9 cellular contexts compared by ENCODE assay signal in the genomic region with DNA sequence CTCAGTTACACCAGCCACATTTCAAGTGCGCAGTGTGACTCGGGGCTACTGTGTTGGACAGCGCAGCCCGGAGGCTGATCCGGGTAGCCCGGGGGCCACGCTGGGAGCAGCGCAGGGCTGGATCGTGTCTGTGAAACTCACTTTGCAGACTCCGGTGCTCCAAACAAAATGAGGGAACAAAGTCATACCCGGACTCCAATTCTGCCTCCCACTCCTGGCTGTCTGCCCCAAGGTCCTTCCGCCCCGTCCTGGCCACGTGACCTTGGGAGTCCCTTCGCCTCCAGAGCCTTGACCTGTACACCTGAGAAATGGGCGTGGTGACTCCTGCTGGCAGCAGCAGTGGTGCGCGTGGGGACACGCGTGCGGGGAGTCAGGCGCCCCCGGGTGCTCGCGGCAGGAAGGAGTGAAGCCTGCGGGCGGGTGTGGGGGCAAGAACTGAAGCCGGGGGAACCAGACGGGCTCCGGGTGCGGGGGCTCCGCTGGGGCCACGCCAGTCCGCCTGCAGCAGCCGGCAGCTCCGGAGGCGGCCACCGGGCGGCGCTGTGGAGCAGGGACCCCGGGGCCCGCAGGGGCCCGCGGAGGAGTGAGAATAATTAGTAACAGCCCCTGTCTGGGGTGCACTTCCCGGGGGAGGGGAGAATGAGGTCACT. TPM values are rescaled to one million over a fixed set of nuclear protein-coding genes. Genes with fewer than 3 reads are reported as not detected.
DNase-seq lines count a peak whose midpoint lies in the region; ATAC-seq, FAIRE-seq and TF ChIP-seq lines count a peak whose summit lies in the region.
"Had no signal": no experiment of that assay in that cellular context is flagged by ENCODE, and none has a peak within 500 bp of the region (broad histone marks: within the 10 kb centered on the region; RNA-seq: fewer than 3 reads in every experiment).

No MANE protein-coding gene starts in this region.

- no peaks in the 10 kb centered on the region for H3K9me3 ChIP-seq in tibial nerve

- H3K27ac ChIP-seq in VCaP (no peak overlapping the region; the same call in 1 of the 2 replicates), coronary artery (no peak overlapping the region), tibial nerve (no peak overlapping the region)

- 16 to 20% methylated on average over 39 to 42 of the region's 45 CpGs for WGBS in tibial nerve, 2 donors

- H3K4me3 ChIP-seq in coronary artery (peak overlapping the region; percentile 58), tibial nerve (peak overlapping the region in 2 of 4 donors; percentile 21 to 40)

- TF ChIP-seq POLR2A in GM12892 (IDR thresholded peaks at IDR 0.05; ENCODE audit: low read depth, low read length) (no peak), tibial nerve (IDR thresholded peaks at IDR 0.05) (no peak)

- peaks cover 0 to 13% (median 5%) of the 10 kb centered on the region in 4 donors for H3K4me1 ChIP-seq in tibial nerve

- ATAC-seq in GM21723 (IDR thresholded peaks at IDR 0.05; ENCODE audit: unreplicated experiment), result no peak

- DNase-seq in GM12892 (ENCODE audit: insufficient read length) (peak; percentile 78), coronary artery (ENCODE audit: low spot score) (no peak), mesenteric fat pad (ENCODE audit: low spot score) (peak; percentile 88), tibial nerve (ENCODE audit: low spot score in 2 of 2) (no peak), NAMALWA (ENCODE audit: low spot score) (no peak), A172 (ENCODE audit: low spot score) (no peak)

- TF ChIP-seq EP300 in tibial nerve (IDR thresholded peaks at IDR 0.05), result no peak

- H3K27me3 ChIP-seq in tibial nerve, result no peaks in the 10 kb centered on the region

- H3K36me3 ChIP-seq in tibial nerve, result no peaks in the 10 kb centered on the region

- peak; percentile 53 for FAIRE-seq in GM12892 (lab: Jason Lieb, UNC)

- peak; percentile 76 for TF ChIP-seq CTCF in VCaP (conservative IDR thresholded peaks at IDR 0.05)
- TF ChIP-seq CTCF in coronary artery (IDR thresholded peaks at IDR 0.05), result peak; percentile 48
- TF ChIP-seq CTCF in tibial nerve (IDR thresholded peaks at IDR 0.05), result peak; percentile 73 to 91 (median 79)

RNA-seq across cellular contexts. Expression of a gene that starts 42.4 kb away (rescaled TPM):
- polyA plus RNA-seq in GM12892 (2012; ENCODE audit: missing spikeins), result not detected
- total RNA-seq in mesenteric fat pad, result not detected
- 1 to 10 TPM in 3 of 4 donors, under 1 TPM in 1; 0.63 to 1.6 (median 1.1) TPM for total RNA-seq in tibial nerve
- total RNA-seq in A172 (2014; rRNA removed; shearing (Covaris generic)), result 0.31 TPM in 1 of 2 replicates, not detected in the other

RNA-seq across cellular contexts. Expression of a gene that starts 55.3 kb away (rescaled TPM):
- 0.34 TPM for polyA plus RNA-seq in GM12892 (2012; ENCODE audit: missing spikeins)
- 19.0 TPM for total RNA-seq in mesenteric fat pad
- total RNA-seq in tibial nerve, result 10 to 100 TPM in 3 of 4 donors, 1 to 10 TPM in 1; 6.1 to 18.0 (median 10.6) TPM
- total RNA-seq in A172 (2014; rRNA removed; shearing (Covaris generic)), result 18.4 and 24.4 TPM in 2 replicates
- polyA plus RNA-seq: neural cell had no signal

Comparison
In these comparisons a context has a peak if more than half of its experiments do, and no peak if none do; other contexts are left out.
1. DNase-seq: peak in GM12892 (single experiment) and mesenteric fat pad (single experiment); none in coronary artery (single experiment), tibial nerve (0 of 2), NAMALWA (single experiment) and A172 (single experiment).
2. Peak in every context shown above with its lines, with median percentiles within 50 percentile points of each other: CTCF ChIP-seq.